1 cellular context compared by ENCODE assay signal in genomic region chr14:59870277-59871165, GRCh38.
TF ChIP-seq lines count a peak whose summit lies in the region.

A gene with protein sequence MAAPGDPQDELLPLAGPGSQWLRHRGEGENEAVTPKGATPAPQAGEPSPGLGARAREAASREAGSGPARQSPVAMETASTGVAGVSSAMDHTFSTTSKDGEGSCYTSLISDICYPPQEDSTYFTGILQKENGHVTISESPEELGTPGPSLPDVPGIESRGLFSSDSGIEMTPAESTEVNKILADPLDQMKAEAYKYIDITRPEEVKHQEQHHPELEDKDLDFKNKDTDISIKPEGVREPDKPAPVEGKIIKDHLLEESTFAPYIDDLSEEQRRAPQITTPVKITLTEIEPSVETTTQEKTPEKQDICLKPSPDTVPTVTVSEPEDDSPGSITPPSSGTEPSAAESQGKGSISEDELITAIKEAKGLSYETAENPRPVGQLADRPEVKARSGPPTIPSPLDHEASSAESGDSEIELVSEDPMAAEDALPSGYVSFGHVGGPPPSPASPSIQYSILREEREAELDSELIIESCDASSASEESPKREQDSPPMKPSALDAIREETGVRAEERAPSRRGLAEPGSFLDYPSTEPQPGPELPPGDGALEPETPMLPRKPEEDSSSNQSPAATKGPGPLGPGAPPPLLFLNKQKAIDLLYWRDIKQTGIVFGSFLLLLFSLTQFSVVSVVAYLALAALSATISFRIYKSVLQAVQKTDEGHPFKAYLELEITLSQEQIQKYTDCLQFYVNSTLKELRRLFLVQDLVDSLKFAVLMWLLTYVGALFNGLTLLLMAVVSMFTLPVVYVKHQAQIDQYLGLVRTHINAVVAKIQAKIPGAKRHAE (minus strand): TSS chr14:59870776. CDS start chr14:59870630, 146 bp downstream.

TF ChIP-seq in HEK293, 187 proteins besides CTCF, POLR2A, EP300 and RAD21 (continued from another document):
- TF ChIP-seq ZBTB10 (tag by site-specific recombination; IDR thresholded peaks at IDR 0.05) (no peak), ZBTB48 (tag by site-specific recombination; IDR thresholded peaks at IDR 0.05) (peak; percentile 46; the same call in 1 of the 2 replicates), ATF2 (tag by site-specific recombination; IDR thresholded peaks at IDR 0.05; ENCODE audit: low read depth) (no peak), SP7 (tag by site-specific recombination; IDR thresholded peaks at IDR 0.05) (0 out of 2 replicates have a peak, but pooled peaks have one; percentile 26), ZBTB20 (tag by site-specific recombination; IDR thresholded peaks at IDR 0.05) (peak; percentile 92), ZNF2 (tag by site-specific recombination; IDR thresholded peaks at IDR 0.05) (0 out of 2 replicates have a peak, but pooled peaks have one; percentile 34), ZNF473 (tag by site-specific recombination; IDR thresholded peaks at IDR 0.05) (no peak), ZNF560 (tag by site-specific recombination; IDR thresholded peaks at IDR 0.05; ENCODE audit: borderline replicate concordance) (0 out of 2 replicates have a peak, but pooled peaks have one; percentile 21)
- TF ChIP-seq, protein P1, sequence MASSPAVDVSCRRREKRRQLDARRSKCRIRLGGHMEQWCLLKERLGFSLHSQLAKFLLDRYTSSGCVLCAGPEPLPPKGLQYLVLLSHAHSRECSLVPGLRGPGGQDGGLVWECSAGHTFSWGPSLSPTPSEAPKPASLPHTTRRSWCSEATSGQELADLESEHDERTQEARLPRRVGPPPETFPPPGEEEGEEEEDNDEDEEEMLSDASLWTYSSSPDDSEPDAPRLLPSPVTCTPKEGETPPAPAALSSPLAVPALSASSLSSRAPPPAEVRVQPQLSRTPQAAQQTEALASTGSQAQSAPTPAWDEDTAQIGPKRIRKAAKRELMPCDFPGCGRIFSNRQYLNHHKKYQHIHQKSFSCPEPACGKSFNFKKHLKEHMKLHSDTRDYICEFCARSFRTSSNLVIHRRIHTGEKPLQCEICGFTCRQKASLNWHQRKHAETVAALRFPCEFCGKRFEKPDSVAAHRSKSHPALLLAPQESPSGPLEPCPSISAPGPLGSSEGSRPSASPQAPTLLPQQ (tag by site-specific recombination; IDR thresholded peaks at IDR 0.05), result no peak
